In genomic region chr11:75225794-75226193, GRCh38 we compare ENCODE assay signal across 25 cellular contexts. TPM values are rescaled to one million over a fixed set of nuclear protein-coding genes. Genes with fewer than 3 reads are reported as not detected.
"Had no signal": no experiment of that assay in that cellular context is flagged by ENCODE, and none has a peak within 500 bp of the region (broad histone marks: within the 10 kb centered on the region; RNA-seq: fewer than 3 reads in every experiment).

No MANE protein-coding gene starts in this region.

- H3K9me3 ChIP-seq: esophagus squamous epithelium, gastrocnemius medialis, left lung, lower lobe of right lung had no signal

- H3K4me3 ChIP-seq: coronary artery, dorsolateral prefrontal cortex, esophagus squamous epithelium, gastrocnemius medialis, hepatocyte, left lung, lower lobe of right lung had no signal

- H3K36me3 ChIP-seq: esophagus squamous epithelium, gastrocnemius medialis, left lung, lower lobe of right lung had no signal

- ATAC-seq: esophagus mucosa, gastrocnemius medialis, left cardiac atrium, left lung, left ventricle myocardium superior, lower lobe of right lung had no signal

- H3K27ac Mint-ChIP-seq: mesothelial cell of epicardium had no signal

- H3K27me3 ChIP-seq: dorsolateral prefrontal cortex, gastrocnemius medialis, hepatocyte, left lung had no signal

- H3K27ac ChIP-seq: coronary artery, dorsolateral prefrontal cortex, epithelial cell of prostate, esophagus squamous epithelium, gastrocnemius medialis, hepatocyte, left lung, lower lobe of right lung had no signal

- H3K36me3 Mint-ChIP-seq: mesothelial cell of epicardium had no signal

- H3K4me1 Mint-ChIP-seq: mesothelial cell of epicardium had no signal

- H3K9me3 Mint-ChIP-seq: mesothelial cell of epicardium had no signal

- DNase-seq: cerebellar nuclear complex; dermis blood vessel endothelial cell; effector CD4-positive, alpha-beta T cell; effector memory CD4-positive, alpha-beta T cell; erythroblast; esophagus squamous epithelium; foreskin fibroblast; foreskin melanocyte; gastrocnemius medialis; glutamatergic neuron; hypothalamus; left cardiac atrium; left lung; left ventricle myocardium superior; lower lobe of right lung; mesenchymal stem cell had no signal

- H3K4me1 ChIP-seq: esophagus squamous epithelium, gastrocnemius medialis, left lung, lower lobe of right lung had no signal

- H3K4me3 Mint-ChIP-seq: mesothelial cell of epicardium had no signal

RNA-seq across cellular contexts. Expression of gene TPBGL, which starts 14.8 kb away (rescaled TPM):
- total RNA-seq: endothelial cell of umbilical vein, esophagus mucosa, gastrocnemius medialis, hepatocyte, left ventricle myocardium superior, lung microvascular endothelial cell had no signal
- polyA plus RNA-seq: endothelial cell of umbilical vein, keratinocyte had no signal
